Comparison of ENCODE assay signal across 27 cellular contexts in genomic region chr12:86565038-86565437, GRCh38.
"Had no signal": no experiment of that assay in that cellular context is flagged by ENCODE, and none has a peak within 500 bp of the region (broad histone marks: within the 10 kb centered on the region; RNA-seq: fewer than 3 reads in every experiment).

No MANE protein-coding gene starts in this region.

- DNase-seq: stimulated activated CD4-positive, alpha-beta T cell treated with anti-CD3 and anti-CD28 coated beads, Interleukin-2, amount 100 ng/mL, for 48 hours; stimulated activated CD4-positive, alpha-beta T cell treated with anti-CD3 and anti-CD28 coated beads, Interleukin-4, amount 100 ng/mL, for 1 hour; stimulated activated CD4-positive, alpha-beta T cell treated with anti-CD3 and anti-CD28 coated beads, Interleukin-4, amount 100 ng/mL, for 24 hours; stimulated activated CD4-positive, alpha-beta T cell treated with anti-CD3 and anti-CD28 coated beads, Interleukin-4, amount 100 ng/mL, for 4 hours; stimulated activated CD8-positive, alpha-beta memory T cell treated with anti-CD3 and anti-CD28 coated beads, Interleukin-4, amount 100 ng/mL, for 48 hours; stimulated activated naive B cell treated with anti-CD40 and anti-IgM and Interleukin-4, amounts not matched to agents 10 μg/mL and 1 μg/mL and 100 μg/mL, for 72 hours; stimulated activated naive CD4-positive, alpha-beta T cell; stimulated activated naive CD4-positive, alpha-beta T cell treated with Interleukin-2 at 50 U/mL for 16 hours; stimulated activated naive CD8-positive, alpha-beta T cell treated with anti-CD3 and anti-CD28 coated beads, Interleukin-15, amount 100 ng/mL, for 72 hours; stimulated activated naive CD8-positive, alpha-beta T cell treated with anti-CD3 and anti-CD28 coated beads, Interleukin-15, Interleukin-2, amounts not matched to agents 100 U/mL and 50 U/mL, for 24 hours; stomach; substantia nigra; testis; thyroid gland; tibial artery; transverse colon; trophoblast cell; upper lobe of left lung; upper lobe of right lung; uterus had no signal

- ATAC-seq: stimulated activated effector memory CD8-positive, alpha-beta T cell treated with anti-CD3 and anti-CD28 coated beads, Interleukin-12 subunit alpha, Interleukin-12 subunit beta, amount 100 ng/mL, for 72 hours; stimulated activated memory B cell treated with anti-CD40 and anti-IgM and Interleukin-4, amounts not matched to agents 10 μg/mL and 1 μg/mL and 100 μg/mL, for 72 hours; stimulated activated naive B cell treated with anti-CD40 and anti-IgM and Interleukin-4, amounts not matched to agents 10 μg/mL and 1 μg/mL and 100 μg/mL, for 72 hours; stimulated activated naive CD8-positive, alpha-beta T cell treated with anti-CD3 and anti-CD28 coated beads, Interleukin-15, amount 100 ng/mL, for 72 hours; stimulated activated naive CD8-positive, alpha-beta T cell treated with anti-CD3 and anti-CD28 coated beads, Interleukin-15, Interleukin-2, amounts not matched to agents 100 U/mL and 50 U/mL, for 24 hours; upper lobe of right lung had no signal

- H3K27ac ChIP-seq: stomach, suprapubic skin, testis, thoracic aorta, thyroid gland, tibial artery, tibial nerve, transverse colon, upper lobe of left lung, upper lobe of right lung, uterus, vagina had no signal

- FAIRE-seq: urothelium cell line had no signal

- H3K9me3 ChIP-seq: suprapubic skin, testis, thoracic aorta, thyroid gland, transverse colon, upper lobe of right lung, uterus, vagina had no signal

- H3K4me1 ChIP-seq: stomach, suprapubic skin, testis, thyroid gland, tibial nerve, transverse colon, upper lobe of left lung, upper lobe of right lung, uterus, vagina had no signal

- H3K36me3 ChIP-seq: stomach, suprapubic skin, thoracic aorta, thyroid gland, tibial artery, tibial nerve, transverse colon, upper lobe of left lung, upper lobe of right lung, uterus, vagina had no signal

- H3K4me3 ChIP-seq: stomach, suprapubic skin, testis, thoracic aorta, thyroid gland, tibial artery, tibial nerve, transverse colon, upper lobe of left lung, upper lobe of right lung, uterus, vagina had no signal

- H3K27me3 ChIP-seq: stomach, suprapubic skin, testis, thyroid gland, tibial artery, tibial nerve, transverse colon, upper lobe of left lung, upper lobe of right lung, uterus, vagina had no signal
